2 cellular contexts compared by ENCODE assay signal in genomic region chr11:118544010-118544646, GRCh38.
A peak's percentile ranks its signal among the peaks of the same experiment; 100 is the strongest.
TF ChIP-seq lines count a peak whose summit lies in the region.

No MANE protein-coding gene starts in this region.

TF ChIP-seq in GM12878, 131 proteins besides CTCF, POLR2A, EP300 and RAD21:
- TF ChIP-seq SMARCA5 (IDR thresholded peaks at IDR 0.05) (no peak), MAX (IDR thresholded peaks at IDR 0.05; ENCODE audit: low read depth, low read length) (no peak), SMAD1 (IDR thresholded peaks at IDR 0.05; ENCODE audit: low read depth, partially characterized antibody) (no peak), RAD51 (IDR thresholded peaks at IDR 0.05) (no peak), SREBF2 (IDR thresholded peaks at IDR 0.05; ENCODE audit: low read length) (no peak), NFYA (IDR thresholded peaks at IDR 0.05; ENCODE audit: borderline replicate concordance, low read depth, low read length) (no peak), BMI1 (IDR thresholded peaks at IDR 0.05; ENCODE audit: borderline replicate concordance) (no peak), ZSCAN29 (IDR thresholded peaks at IDR 0.05) (no peak), CBFB (IDR thresholded peaks at IDR 0.05; ENCODE audit: low read depth) (no peak), USF1 (IDR thresholded peaks at IDR 0.05; ENCODE audit: borderline replicate concordance, extremely low read length, insufficient read depth, low read depth, low read length) (no peak), RB1 (IDR thresholded peaks at IDR 0.05; ENCODE audit: borderline replicate concordance) (no peak), ZBTB11 (CRISPR knock-in tag; IDR thresholded peaks at IDR 0.05) (no peak), BCL3 (IDR thresholded peaks at IDR 0.05; ENCODE audit: borderline replicate concordance, insufficient read depth, low read depth, low read length, poor library complexity, severe bottlenecking) (no peak)

TF ChIP-seq in liver, 16 proteins besides CTCF, POLR2A, EP300 and RAD21:
- peak; percentile 9 for TF ChIP-seq ZBTB33 (IDR thresholded peaks at IDR 0.05)
- TF ChIP-seq YY1 (IDR thresholded peaks at IDR 0.05), result peak; percentile 30
- no peak for TF ChIP-seq NR2F2 (IDR thresholded peaks at IDR 0.05)
- peak in 1 of 2 donors; percentile 15 for TF ChIP-seq JUND (IDR thresholded peaks at IDR 0.05)
- TF ChIP-seq MAX (IDR thresholded peaks at IDR 0.05), result no peak
- no peak for TF ChIP-seq SP1 (IDR thresholded peaks at IDR 0.05)
- no peak for TF ChIP-seq FOXA1 (IDR thresholded peaks at IDR 0.05)
- TF ChIP-seq TAF1 (conservative IDR thresholded peaks at IDR 0.05), result peak; percentile 28
- TF ChIP-seq HNF4A (conservative IDR thresholded peaks at IDR 0.05), result peak in 1 of 2 donors; percentile 14
- TF ChIP-seq RXRA (IDR thresholded peaks at IDR 0.05), result peak; percentile 40 to 71
TF ChIP-seq in liver: peak in this region for 6.
